In genomic region chr13:96935971-96936370, GRCh38 we compare ENCODE assay signal across 32 cellular contexts. TPM values are rescaled to one million over a fixed set of nuclear protein-coding genes. Genes with fewer than 3 reads are reported as not detected.
"Had no signal": no experiment of that assay in that cellular context is flagged by ENCODE, and none has a peak within 500 bp of the region (broad histone marks: within the 10 kb centered on the region; RNA-seq: fewer than 3 reads in every experiment).

No MANE protein-coding gene starts in this region.

- H3K4me1 ChIP-seq: colonic mucosa, esophagus squamous epithelium, gastrocnemius medialis, heart right ventricle, left ventricle myocardium inferior, lower lobe of right lung had no signal

- H3K4me1 Mint-ChIP-seq: immature natural killer cell; naive thymus-derived CD4-positive, alpha-beta T cell had no signal

- H3K9me3 ChIP-seq: colonic mucosa, esophagus squamous epithelium, gastrocnemius medialis, heart right ventricle, left ventricle myocardium inferior, lower lobe of right lung had no signal

- H3K9me3 Mint-ChIP-seq: dendritic cell treated with granulocyte-macrophage colony-stimulating factor and Interleukin-4, amounts not matched to agents 40 ng/mL and 50 ng/mL, for 4 days; effector memory CD8-positive, alpha-beta T cell; endodermal cell; immature natural killer cell had no signal

- DNase-seq: colonic mucosa; cortex of kidney; effector CD8-positive, alpha-beta T cell; effector memory CD8-positive, alpha-beta T cell; endodermal cell; esophagus squamous epithelium; foreskin fibroblast; foreskin melanocyte; gastrocnemius medialis; glutamatergic neuron; head of caudate nucleus; heart right ventricle; hypothalamus; immature natural killer cell; islet precursor cell; kidney; kidney glomerular epithelial cell; left colon; left ventricle myocardium inferior; lower lobe of right lung; mesenchymal stem cell; midbrain; naive thymus-derived CD4-positive, alpha-beta T cell had no signal

- H3K4me3 Mint-ChIP-seq: dendritic cell treated with granulocyte-macrophage colony-stimulating factor and Interleukin-4, amounts not matched to agents 40 ng/mL and 50 ng/mL, for 4 days; effector memory CD8-positive, alpha-beta T cell; endodermal cell; immature natural killer cell; naive thymus-derived CD4-positive, alpha-beta T cell had no signal

- H3K36me3 Mint-ChIP-seq: immature natural killer cell; naive thymus-derived CD4-positive, alpha-beta T cell had no signal

- H3K27ac Mint-ChIP-seq: dendritic cell treated with granulocyte-macrophage colony-stimulating factor and Interleukin-4, amounts not matched to agents 40 ng/mL and 50 ng/mL, for 4 days; effector memory CD8-positive, alpha-beta T cell; endodermal cell; immature natural killer cell; naive thymus-derived CD4-positive, alpha-beta T cell had no signal

- H3K36me3 ChIP-seq: colonic mucosa, esophagus squamous epithelium, gastrocnemius medialis, heart right ventricle, left ventricle myocardium inferior, lower lobe of right lung had no signal

- ATAC-seq: effector memory CD8-positive, alpha-beta T cell; gastrocnemius medialis; heart right ventricle; left colon; left lobe of liver; lower lobe of right lung; naive thymus-derived CD4-positive, alpha-beta T cell had no signal

- H3K27ac ChIP-seq: colonic mucosa, esophagus squamous epithelium, gastrocnemius medialis, heart right ventricle, left ventricle myocardium inferior, lower lobe of right lung had no signal

- H3K27me3 ChIP-seq: colonic mucosa, esophagus squamous epithelium, gastrocnemius medialis had no signal

- H3K27me3 Mint-ChIP-seq: effector memory CD8-positive, alpha-beta T cell; naive thymus-derived CD4-positive, alpha-beta T cell had no signal

- H3K4me3 ChIP-seq: colonic mucosa, esophagus squamous epithelium, gastrocnemius medialis, heart right ventricle, left ventricle myocardium inferior, lower lobe of right lung had no signal

RNA-seq across cellular contexts. Expression of gene OXGR1, which starts 58.3 kb away (rescaled TPM):
- total RNA-seq: dermis microvascular lymphatic vessel endothelial cell; epithelial cell of proximal tubule; glomerular endothelial cell; left lobe of liver; left ventricle myocardium inferior; liver; lung microvascular endothelial cell; mononuclear cell; mucosa of gallbladder; naive thymus-derived CD4-positive, alpha-beta T cell had no signal
- polyA plus RNA-seq: immature natural killer cell; liver; naive thymus-derived CD4-positive, alpha-beta T cell had no signal
